8 cellular contexts compared by ENCODE assay signal in genomic region chr7:94509264-94509878, GRCh38. TPM values are rescaled to one million over a fixed set of nuclear protein-coding genes. Genes with fewer than 3 reads are reported as not detected.
DNase-seq lines count a peak whose midpoint lies in the region; ATAC-seq, FAIRE-seq and TF ChIP-seq lines count a peak whose summit lies in the region.

Gene CASD1, plus strand, starts transcription at chr7:94509809. Its CDS starts 276 bp downstream, at chr7:94510085.

- H3K27ac Mint-ChIP-seq in T-helper 2 cell treated with Interferon-gamma antibody and Interleukin-4, amounts not matched to agents 5 μg/mL and 100 μg/mL, for 36 hours: peak within 1 kb of the TSS; percentile 85

- H3K4me3 ChIP-seq in K562 (peak within 1 kb of the TSS; percentile 71), iPS-20b (ENCODE audit: low read length) (peak within 1 kb of the TSS; percentile 92), skin epidermis (peak within 1 kb of the TSS; percentile 66 to 97 (median 87))

- in situ Hi-C loops in K562 (cut with MboI): no loop called here

- H3K27ac ChIP-seq in K562 (ENCODE audit: extremely low read depth, low read depth, low read length) (peak within 1 kb of the TSS; percentile 95), iPS-20b (ENCODE audit: low read length) (peak within 1 kb of the TSS; percentile 91), skin epidermis (peak within 1 kb of the TSS; percentile 86 to 99 (median 94))

- peak; percentile 45 for ATAC-seq in GM21825 (IDR thresholded peaks at IDR 0.05; ENCODE audit: unreplicated experiment)
- ATAC-seq in K562: peak; percentile 65

- H3K9me3 ChIP-seq in K562 (replicated peaks; ENCODE audit: control insufficient read depth, insufficient read depth, low read depth, low read length): no peaks in the 10 kb centered on the region
- no peaks in the 10 kb centered on the region for H3K9me3 ChIP-seq in iPS-20b (ENCODE audit: insufficient read depth, low read depth, low read length)

- peaks cover 33% of the 10 kb centered on the region for H3K4me1 Mint-ChIP-seq in T-helper 2 cell treated with Interferon-gamma antibody and Interleukin-4, amounts not matched to agents 5 μg/mL and 100 μg/mL, for 36 hours (ENCODE audit: low read depth)

- H3K36me3 Mint-ChIP-seq in T-helper 2 cell treated with Interferon-gamma antibody and Interleukin-4, amounts not matched to agents 5 μg/mL and 100 μg/mL, for 36 hours (ENCODE audit: low read depth): peaks cover 5% of the 10 kb centered on the region

- no peaks in the 10 kb centered on the region for H3K36me3 ChIP-seq in K562 (ENCODE audit: control insufficient read depth, insufficient read depth, low read length)
- no peaks in the 10 kb centered on the region for H3K36me3 ChIP-seq in iPS-20b (ENCODE audit: insufficient read depth, low read depth, low read length)

- TF ChIP-seq EP300 in K562 (IDR thresholded peaks at IDR 0.05; ENCODE audit: low read length): no peak

- no peak for FAIRE-seq in K562 (lab: Jason Lieb, UNC)

- H3K9me3 Mint-ChIP-seq in T-helper 2 cell treated with Interferon-gamma antibody and Interleukin-4, amounts not matched to agents 5 μg/mL and 100 μg/mL, for 36 hours: peaks cover 3% of the 10 kb centered on the region

- no peaks in the 10 kb centered on the region for H3K9me1 ChIP-seq in K562 (ENCODE audit: control insufficient read depth, insufficient read depth, low read length)

- no peak for TF ChIP-seq POLR2A in K562 (conservative IDR thresholded peaks at IDR 0.05)

- peak within 1 kb of the TSS; percentile 82 for H3K4me3 Mint-ChIP-seq in T-helper 2 cell treated with Interferon-gamma antibody and Interleukin-4, amounts not matched to agents 5 μg/mL and 100 μg/mL, for 36 hours

- WGBS in K562 (ENCODE audit: insufficient coverage, low coverage, missing lambda C conversion rate): 27% methylated on average over 25 of the region's 38 CpGs

- H3K27me3 Mint-ChIP-seq in T-helper 2 cell treated with Interferon-gamma antibody and Interleukin-4, amounts not matched to agents 5 μg/mL and 100 μg/mL, for 36 hours (ENCODE audit: low read depth): no peaks in the 10 kb centered on the region

- TF ChIP-seq RAD21 in K562 (CRISPR knock-in tag; conservative IDR thresholded peaks at IDR 0.05 in 1 of 2, IDR thresholded peaks at IDR 0.05 in 1 of 2): no peak

- peak within 1 kb of the TSS; percentile 90 for H3K4me2 ChIP-seq in K562 (ENCODE audit: insufficient read depth, low read length)

- CTCF ChIA-PET in K562 (lab: Yijun Ruan, JAX; ENCODE audit: low intra/inter-chr PET ratio): no interaction called here

- peaks cover 10% of the 10 kb centered on the region; the same call in 2 of the 3 replicates for H3K79me2 ChIP-seq in K562 (ENCODE audit: control insufficient read depth, insufficient read depth, low read length)

- intact Hi-C loops in K562 (cut with micrococcal nuclease): no loop called here

- H3K9ac ChIP-seq in K562 (ENCODE audit: insufficient read depth in 1 of 2, low read depth in 2 of 2, low read length in 2 of 2) (peak within 1 kb of the TSS; percentile 91 to 99), iPS-20b (ENCODE audit: low read depth, low read length) (peak within 1 kb of the TSS; percentile 94)

- H3K4me1 ChIP-seq in K562 (replicated peaks in 1 of 2; ENCODE audit: control insufficient read depth in 2 of 2, insufficient read depth in 2 of 2, low read length in 2 of 2): peaks cover 12 to 16% of the 10 kb centered on the region in 2 experiments; a peak in 4 of 5 replicates
- H3K4me1 ChIP-seq in iPS-20b (ENCODE audit: insufficient read depth, low read length): peaks cover 16% of the 10 kb centered on the region; the same call in 1 of the 2 replicates

- TSS peak; percentile 86 for BruUV-seq in K562 (replicated peaks; lab: Mats Ljungman, UMichigan)

- H4K20me1 ChIP-seq in K562 (replicated peaks; ENCODE audit: control insufficient read depth, insufficient read depth, low read length): no peaks in the 10 kb centered on the region

- POLR2A ChIA-PET in K562 (lab: Yijun Ruan, JAX): no interaction called here

- H3K27me3 ChIP-seq in K562 (ENCODE audit: control insufficient read depth in 2 of 2, insufficient read depth in 2 of 2, low read length in 2 of 2) (no peaks in the 10 kb centered on the region), iPS-20b (ENCODE audit: insufficient read depth, low read length) (no peaks in the 10 kb centered on the region)

- no peak for TF ChIP-seq CTCF in K562 (IDR thresholded peaks at IDR 0.05 in 2 of 3, conservative IDR thresholded peaks at IDR 0.05 in 1 of 3; ENCODE audit: insufficient read depth in 2 of 3, low read depth in 1 of 3, low read length in 3 of 3)

- H2AFZ ChIP-seq in K562 (ENCODE audit: low read depth, low read length): peak within 1 kb of the TSS; percentile 99

- DNase-seq in GM04504 (ENCODE audit: low read depth) (peak; percentile 8), Kasumi-1 (lab: John Stamatoyannopoulos, UW) (peak; percentile 47 to 67), K562 (ENCODE audit: extremely low read depth in 1 of 4, low spot score in 3 of 4) (peak in 1 of 4 experiments; percentile 65), NCI-H446 treated with DMSO at 0.1 percent for 48 hours (lab: John Stamatoyannopoulos, UW) (no peak)
- DNase-seq in T-helper 2 cell treated with Interferon-gamma antibody and Interleukin-4, amounts not matched to agents 5 μg/mL and 100 μg/mL, for 36 hours (ENCODE audit: low spot score): peak; percentile 41

TF ChIP-seq in K562, 482 proteins besides CTCF, POLR2A, EP300 and RAD21 (continues in another document):
- TF ChIP-seq ZKSCAN1 (IDR thresholded peaks at IDR 0.05; ENCODE audit: low read depth, low read length) (no peak), SMC3 (conservative IDR thresholded peaks at IDR 0.05; ENCODE audit: insufficient read depth, low read depth, low read length) (no peak), CGGBP1 (CRISPR knock-in tag; IDR thresholded peaks at IDR 0.05) (peak; percentile 30; the same call in 1 of the 2 replicates), BRD4 (IDR thresholded peaks at IDR 0.05) (0 out of 2 replicates have a peak, but pooled peaks have one; percentile 17), ZNF175 (CRISPR knock-in tag; IDR thresholded peaks at IDR 0.05; ENCODE audit: low read depth) (0 out of 2 replicates have a peak, but pooled peaks have one; percentile 64), MEF2A (IDR thresholded peaks at IDR 0.05; ENCODE audit: control insufficient read depth, low read depth, low read length) (no peak), ELF2 (CRISPR knock-in tag; IDR thresholded peaks at IDR 0.05) (0 out of 2 replicates have a peak, but pooled peaks have one; percentile 4), ZNF584 (CRISPR knock-in tag; IDR thresholded peaks at IDR 0.05; ENCODE audit: low read depth) (no peak), ZNF830 (CRISPR knock-in tag; IDR thresholded peaks at IDR 0.05) (no peak), ELF1 (tag; IDR thresholded peaks at IDR 0.05) (no peak), PCBP1 (IDR thresholded peaks at IDR 0.05; ENCODE audit: low read depth, low read length, poor library complexity, severe bottlenecking) (peak; percentile 9), NR2C2 (CRISPR knock-in tag; IDR thresholded peaks at IDR 0.05) (no peak), NR2C2 (tag; IDR thresholded peaks at IDR 0.05) (peak; percentile 92)
- TF ChIP-seq, protein P1, sequence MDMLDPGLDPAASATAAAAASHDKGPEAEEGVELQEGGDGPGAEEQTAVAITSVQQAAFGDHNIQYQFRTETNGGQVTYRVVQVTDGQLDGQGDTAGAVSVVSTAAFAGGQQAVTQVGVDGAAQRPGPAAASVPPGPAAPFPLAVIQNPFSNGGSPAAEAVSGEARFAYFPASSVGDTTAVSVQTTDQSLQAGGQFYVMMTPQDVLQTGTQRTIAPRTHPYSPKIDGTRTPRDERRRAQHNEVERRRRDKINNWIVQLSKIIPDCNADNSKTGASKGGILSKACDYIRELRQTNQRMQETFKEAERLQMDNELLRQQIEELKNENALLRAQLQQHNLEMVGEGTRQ (CRISPR knock-in tag; IDR thresholded peaks at IDR 0.05): peak; percentile 51; the same call in 1 of the 2 replicates
- TF ChIP-seq, protein P2, sequence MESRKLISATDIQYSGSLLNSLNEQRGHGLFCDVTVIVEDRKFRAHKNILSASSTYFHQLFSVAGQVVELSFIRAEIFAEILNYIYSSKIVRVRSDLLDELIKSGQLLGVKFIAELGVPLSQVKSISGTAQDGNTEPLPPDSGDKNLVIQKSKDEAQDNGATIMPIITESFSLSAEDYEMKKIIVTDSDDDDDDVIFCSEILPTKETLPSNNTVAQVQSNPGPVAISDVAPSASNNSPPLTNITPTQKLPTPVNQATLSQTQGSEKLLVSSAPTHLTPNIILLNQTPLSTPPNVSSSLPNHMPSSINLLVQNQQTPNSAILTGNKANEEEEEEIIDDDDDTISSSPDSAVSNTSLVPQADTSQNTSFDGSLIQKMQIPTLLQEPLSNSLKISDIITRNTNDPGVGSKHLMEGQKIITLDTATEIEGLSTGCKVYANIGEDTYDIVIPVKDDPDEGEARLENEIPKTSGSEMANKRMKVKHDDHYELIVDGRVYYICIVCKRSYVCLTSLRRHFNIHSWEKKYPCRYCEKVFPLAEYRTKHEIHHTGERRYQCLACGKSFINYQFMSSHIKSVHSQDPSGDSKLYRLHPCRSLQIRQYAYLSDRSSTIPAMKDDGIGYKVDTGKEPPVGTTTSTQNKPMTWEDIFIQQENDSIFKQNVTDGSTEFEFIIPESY (CRISPR knock-in tag; IDR thresholded peaks at IDR 0.05): 0 out of 2 replicates have a peak, but pooled peaks have one; percentile 44

RNA-seq across cellular contexts. Expression of gene CASD1, which starts in this region (rescaled TPM):
- total RNA-seq in K562 (2011; cell fraction: chromatin; rRNA removed; ENCODE audit: low replicate concordance): 10.3 and 20.8 TPM in 2 replicates
- total RNA-seq in K562 (2011; cell fraction: nucleolus; rRNA removed): 6.3 and 10.0 TPM in 2 replicates
- total RNA-seq in K562 (2011; cell fraction: nucleoplasm; rRNA removed): 7.9 and 12.4 TPM in 2 replicates
- total RNA-seq in K562 (2014; rRNA removed) (2.4 and 2.7 TPM in 2 replicates), K562 (2014; rRNA removed; fragmentation: Illumina TruSeq; extraction: Trizol) (5.7 and 6.5 TPM in 2 replicates), K562 (2015; rRNA removed; fragmentation: Illumina TruSeq; extraction: Trizol) (5.5 and 8.2 TPM in 2 replicates), K562 (2021) (3.4 and 5.0 TPM in 2 replicates)
- polyA plus RNA-seq in K562 (2011; rRNA removed) (5.4 and 7.5 TPM in 2 replicates), K562 (2014; fragmentation: Illumina TruSeq; extraction: Trizol) (3.9 and 4.8 TPM in 2 replicates), K562 (2014; fragmentation: Nextera tagmentation; extraction: Ambion mirVana) (1 to 10 TPM; 1.2 to 2.8 TPM), K562 (2014; rRNA removed) (2.9 and 3.8 TPM in 2 replicates)
- 0.57 and 1.8 TPM in 2 replicates for polyA plus RNA-seq in K562 (2011; cell fraction: cytosol; rRNA removed)
- 9.8 and 13.4 TPM in 2 replicates for polyA plus RNA-seq in K562 (2011; cell fraction: nucleus; rRNA removed)
- 2.6 and 4.2 TPM in 2 replicates for polyA plus RNA-seq in K562 (2012)
- 4.4 and 7.8 TPM in 2 replicates for polyA minus RNA-seq in K562 (2011; rRNA and poly(A)+ RNA removed)
- polyA minus RNA-seq in K562 (2011; cell fraction: cytosol; rRNA and poly(A)+ RNA removed): 3.1 and 7.1 TPM in 2 replicates
- polyA minus RNA-seq in K562 (2011; cell fraction: nucleus; rRNA and poly(A)+ RNA removed): 8.5 and 9.3 TPM in 2 replicates
